ENCODE assay signal across 8 cellular contexts in the genomic region with DNA sequence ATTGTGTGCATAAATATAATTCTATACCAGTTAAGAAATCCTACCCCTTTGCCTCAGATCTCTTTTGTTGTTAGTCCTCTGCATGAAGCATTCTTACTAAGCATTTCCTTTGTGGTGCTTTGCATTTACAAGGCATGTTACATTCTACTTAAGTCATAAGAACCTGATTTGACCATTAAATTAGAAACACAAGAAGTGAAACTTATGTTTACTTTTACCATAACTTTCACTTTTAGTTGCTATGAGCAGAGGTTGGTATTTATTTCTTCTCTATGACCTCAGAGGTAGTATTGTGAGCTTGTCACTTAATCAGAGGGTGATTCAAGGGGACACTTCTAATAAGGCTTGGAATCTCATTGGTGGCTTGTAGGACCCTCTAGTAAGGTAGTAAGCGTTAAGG. TPM values are rescaled to one million over a fixed set of nuclear protein-coding genes. Genes with fewer than 3 reads are reported as not detected.
A peak's percentile ranks its signal among the peaks of the same experiment; 100 is the strongest.
DNase-seq lines count a peak whose midpoint lies in the region; ATAC-seq, FAIRE-seq and TF ChIP-seq lines count a peak whose summit lies in the region.

No MANE protein-coding gene starts in this region.

- H3K27me3 ChIP-seq in BLaER1 (no peaks in the 10 kb centered on the region), psoas muscle (ENCODE audit: insufficient read depth in 3 of 3, low read length in 2 of 3) (no peaks in the 10 kb centered on the region), BE2C (no peaks in the 10 kb centered on the region)

- peaks cover 95% of the 10 kb centered on the region for H4K20me1 ChIP-seq in BLaER1

- H3K4me3 ChIP-seq in BLaER1 (no peak overlapping the region), psoas muscle (no peak overlapping the region), BE2C (ENCODE audit: low read depth, low read length) (no peak overlapping the region)

- intact Hi-C loops in psoas muscle (cut with DNase I), result loop anchor here in 1 of 2 donors (5.0 kb wide), 2 partner anchors 43 to 158 kb away; no protein-coding TSS in a partner anchor

- TF ChIP-seq CTCF in psoas muscle (IDR thresholded peaks at IDR 0.05) (no peak), BE2C (IDR thresholded peaks at IDR 0.05; ENCODE audit: low read depth, low read length) (no peak)

- DNase-seq in GM19239 (ENCODE audit: insufficient read length, low spot score), result peak; percentile 29
- no peak for DNase-seq in activated naive CD4-positive, alpha-beta T cell treated with anti-CD3 and anti-CD28 coated beads, Interleukin-2, amount 50 U/mL, for 72 hours (ENCODE audit: low spot score in 2 of 2)
- no peak for DNase-seq in psoas muscle
- DNase-seq in BE2C, result no peak
- DNase-seq in NCI-H2081 (lab: John Stamatoyannopoulos, UW), result no peak
- DNase-seq in frontal cortex (ENCODE audit: low spot score in 2 of 2), result no peak

- H3K9ac ChIP-seq in BLaER1, result no peak overlapping the region

- H3K27ac Mint-ChIP-seq in activated naive CD4-positive, alpha-beta T cell treated with anti-CD3 and anti-CD28 coated beads, Interleukin-2, amount 50 U/mL, for 72 hours, result peak overlapping the region; percentile 86 to 99

- peaks cover 0 to 6% of the 10 kb centered on the region in 2 donors for H3K36me3 Mint-ChIP-seq in activated naive CD4-positive, alpha-beta T cell treated with anti-CD3 and anti-CD28 coated beads, Interleukin-2, amount 50 U/mL, for 72 hours

- WGBS in psoas muscle, 3 donors, result 48 to 63% (median 58%) methylated on average over 1 of the region's 1 CpG

- H3K9me3 Mint-ChIP-seq in activated naive CD4-positive, alpha-beta T cell treated with anti-CD3 and anti-CD28 coated beads, Interleukin-2, amount 50 U/mL, for 72 hours, result no peaks in the 10 kb centered on the region

- H3K4me2 ChIP-seq in BLaER1, result peak overlapping the region; percentile 35; the same call in 1 of the 2 replicates

- FAIRE-seq in GM19239 (lab: Jason Lieb, UNC) (peak; percentile 87), frontal cortex (lab: Jason Lieb, UNC) (no peak)

- H3K36me3 ChIP-seq in BLaER1, result no peaks in the 10 kb centered on the region
- H3K36me3 ChIP-seq in psoas muscle (ENCODE audit: insufficient read depth in 1 of 2, low read depth in 1 of 2), result no peaks in the 10 kb centered on the region
- no peaks in the 10 kb centered on the region for H3K36me3 ChIP-seq in BE2C

- ATAC-seq in HG03139 (IDR thresholded peaks at IDR 0.05; ENCODE audit: unreplicated experiment) (peak; percentile 73), psoas muscle (peak in 1 of 4 donors; percentile 31)
- peak; percentile 68 to 87 for ATAC-seq in activated naive CD4-positive, alpha-beta T cell treated with anti-CD3 and anti-CD28 coated beads, Interleukin-2, amount 50 U/mL, for 72 hours

- H3K27ac ChIP-seq in BLaER1 (no peak overlapping the region), psoas muscle (peak overlapping the region; percentile 9)

- peaks cover 13% of the 10 kb centered on the region; the same call in 1 of the 2 replicates for H3K4me1 ChIP-seq in BLaER1
- H3K4me1 ChIP-seq in psoas muscle, result peaks cover 67% of the 10 kb centered on the region
- H3K4me1 ChIP-seq in BE2C, result peaks cover 8% of the 10 kb centered on the region

- H3K9me3 ChIP-seq in BLaER1 (no peaks in the 10 kb centered on the region), psoas muscle (no peaks in the 10 kb centered on the region), BE2C (no peaks in the 10 kb centered on the region)

RNA-seq across cellular contexts. Expression of gene FAM20B, which starts 9.0 kb away (rescaled TPM):
- total RNA-seq in activated naive CD4-positive, alpha-beta T cell treated with anti-CD3 and anti-CD28 coated beads, Interleukin-2, amount 50 U/mL, for 72 hours, result 10 to 100 TPM; 27.7 to 38.8 TPM
- 10 to 100 TPM; 33.4 to 55.2 (median 43.3) TPM for total RNA-seq in psoas muscle
- 10 to 100 TPM; 22.5 to 52.6 (median 48.8) TPM for polyA plus RNA-seq in psoas muscle
- 10.0 TPM for polyA plus RNA-seq in BE2C (2012; ENCODE audit: insufficient read depth, insufficient read length, low read depth)
- total RNA-seq in frontal cortex, result 48.9 TPM

RNA-seq across cellular contexts. Expression of gene TOR3A, which starts 47.1 kb away (rescaled TPM):
- total RNA-seq in activated naive CD4-positive, alpha-beta T cell treated with anti-CD3 and anti-CD28 coated beads, Interleukin-2, amount 50 U/mL, for 72 hours, result 10 to 100 TPM; 29.2 to 46.4 TPM
- 10 to 100 TPM; 16.5 to 36.0 (median 24.9) TPM for total RNA-seq in psoas muscle
- polyA plus RNA-seq in psoas muscle, result 10 to 100 TPM; 13.5 to 23.4 (median 16.2) TPM
- polyA plus RNA-seq in BE2C (2012; ENCODE audit: insufficient read depth, insufficient read length, low read depth), result 41.9 TPM
- total RNA-seq in frontal cortex, result 16.7 TPM
